In genomic region chr6:16837217-16837972, GRCh38 we compare ENCODE assay signal across 13 cellular contexts.
DNase-seq lines count a peak whose midpoint lies in the region; ATAC-seq and TF ChIP-seq lines count a peak whose summit lies in the region.
"Had no signal": no experiment of that assay in that cellular context is flagged by ENCODE, and none has a peak within 500 bp of the region (broad histone marks: within the 10 kb centered on the region; RNA-seq: fewer than 3 reads in every experiment).

No MANE protein-coding gene starts in this region.

- TF ChIP-seq CTCF in CD4-positive, alpha-beta T cell (IDR thresholded peaks at IDR 0.05) = no peak
- TF ChIP-seq CTCF in Loucy (conservative IDR thresholded peaks at IDR 0.05; ENCODE audit: low read length) = no peak
- no peak for TF ChIP-seq CTCF in natural killer cell (IDR thresholded peaks at IDR 0.05)

- H3K4me3 ChIP-seq in Loucy (ENCODE audit: low read length, poor library complexity, severe bottlenecking) = peak overlapping the region; percentile 13

- intact Hi-C loops in CD4-positive, alpha-beta T cell (cut with DNase I, micrococcal nuclease) = no loop called here
- intact Hi-C loops in natural killer cell (cut with micrococcal nuclease) = no loop called here

- H3K4me1 Mint-ChIP-seq in CD4-positive, alpha-beta T cell (ENCODE audit: low read depth) = peaks cover 31% of the 10 kb centered on the region
- peaks cover 20 to 22% of the 10 kb centered on the region in 2 donors for H3K4me1 Mint-ChIP-seq in natural killer cell

- H2AFZ ChIP-seq in Loucy (ENCODE audit: low read length) = peak overlapping the region; percentile 87

- no peaks in the 10 kb centered on the region for H3K36me3 ChIP-seq in Loucy (ENCODE audit: insufficient read depth, low read length)
- H3K36me3 ChIP-seq: MG63 had no signal

- H3K27me3 ChIP-seq in CD4-positive, alpha-beta T cell (ENCODE audit: control insufficient read depth, insufficient read depth, low read length) = no peaks in the 10 kb centered on the region
- H3K27me3 ChIP-seq in Loucy (ENCODE audit: insufficient read depth, low read length, poor library complexity, severe bottlenecking) = no peaks in the 10 kb centered on the region
- H3K27me3 ChIP-seq: MG63 had no signal

- no peaks in the 10 kb centered on the region for H3K9me2 ChIP-seq in Loucy (replicated peaks; ENCODE audit: low read depth, low read length)

- H3K27ac Mint-ChIP-seq in CD4-positive, alpha-beta T cell = no peak overlapping the region
- H3K27ac Mint-ChIP-seq in natural killer cell = peak overlapping the region in 1 of 2 donors; percentile 74

- peak; percentile 21 for ATAC-seq in CD4-positive, alpha-beta T cell (ENCODE audit: poor library complexity)
- ATAC-seq in natural killer cell (peak; percentile 57 to 64 (median 61)), GM18858 (IDR thresholded peaks at IDR 0.05; ENCODE audit: unreplicated experiment) (no peak), GM21423 (IDR thresholded peaks at IDR 0.05; ENCODE audit: unreplicated experiment) (no peak)

- peak overlapping the region; percentile 54 for H3K9ac ChIP-seq in Loucy (ENCODE audit: low read depth, low read length, poor library complexity, severe bottlenecking)

- no peaks in the 10 kb centered on the region for H4K20me1 ChIP-seq in Loucy (ENCODE audit: insufficient read depth, low read length, poor library complexity, severe bottlenecking)

- H3K79me2 ChIP-seq in Loucy (ENCODE audit: insufficient read depth, low read length) = no peaks in the 10 kb centered on the region

- H3K27me3 Mint-ChIP-seq in CD4-positive, alpha-beta T cell = no peaks in the 10 kb centered on the region
- peaks cover 0 to 5% of the 10 kb centered on the region in 2 donors for H3K27me3 Mint-ChIP-seq in natural killer cell (ENCODE audit: low read depth in 2 of 2)

- H3K27ac ChIP-seq in CD4-positive, alpha-beta T cell (ENCODE audit: low read depth, low read length) = no peak overlapping the region
- H3K27ac ChIP-seq in angular gyrus (ENCODE audit: low read depth, low read length) = peak overlapping the region; percentile 39
- H3K27ac ChIP-seq: C4-2B had no signal

- peaks cover 2% of the 10 kb centered on the region; the same call in 1 of the 2 replicates for H3F3A ChIP-seq in Loucy (ENCODE audit: low read depth)

- H3K9me3 Mint-ChIP-seq in CD4-positive, alpha-beta T cell = no peaks in the 10 kb centered on the region
- no peaks in the 10 kb centered on the region for H3K9me3 Mint-ChIP-seq in natural killer cell

- POLR2A ChIA-PET in CD4-positive, alpha-beta T cell (lab: Charles Lee) = interaction anchor here (0.6 kb wide), 1 partner anchor 119 kb away, joined by 3 read pairs; no protein-coding TSS in a partner anchor

- H3K9me3 ChIP-seq in CD4-positive, alpha-beta T cell (ENCODE audit: control insufficient read depth, low read length) = no peaks in the 10 kb centered on the region
- no peaks in the 10 kb centered on the region for H3K9me3 ChIP-seq in Loucy (ENCODE audit: insufficient read depth, low read depth, low read length)
- H3K9me3 ChIP-seq: MG63 had no signal

- no peak overlapping the region for H3K4me3 Mint-ChIP-seq in CD4-positive, alpha-beta T cell
- no peak overlapping the region for H3K4me3 Mint-ChIP-seq in natural killer cell

- H3K4me1 ChIP-seq in Loucy (ENCODE audit: insufficient read depth, low read length, poor library complexity, severe bottlenecking) = peaks cover 54% of the 10 kb centered on the region

- DNase-seq in CD4-positive, alpha-beta T cell = no peak
- DNase-seq in natural killer cell (no peak), H4 (ENCODE audit: low spot score) (no peak), HCEC 1CT (no peak)
- DNase-seq: activated CD4-positive, alpha-beta T cell treated with anti-CD3 and anti-CD28 coated beads, Interleukin-2, amount 50 U/mL, for 48 hours; MG63; NCI-H345 had no signal

- peak overlapping the region; percentile 54 for H3K4me2 ChIP-seq in Loucy (ENCODE audit: low read depth, low read length, poor library complexity, severe bottlenecking)

- H3K36me3 Mint-ChIP-seq in CD4-positive, alpha-beta T cell (ENCODE audit: low read depth) = no peaks in the 10 kb centered on the region
- H3K36me3 Mint-ChIP-seq in natural killer cell = no peaks in the 10 kb centered on the region
- H3K36me3 Mint-ChIP-seq: stimulated activated memory B cell treated with anti-CD40 and anti-IgM and Interleukin-4, amounts not matched to agents 10 μg/mL and 1 μg/mL and 100 μg/mL, for 72 hours had no signal

- CTCF ChIA-PET in CD4-positive, alpha-beta T cell (lab: Charles Lee) = no interaction called here

Comparison
In these comparisons a context has a peak if more than half of its experiments do, and no peak if none do; other contexts are left out.
1. ATAC-seq: peak in CD4-positive, alpha-beta T cell (single experiment) and natural killer cell (3 of 3); none in GM18858 (single experiment) and GM21423 (single experiment).